Comparison of ENCODE assay signal across 12 cellular contexts in the genomic region with DNA sequence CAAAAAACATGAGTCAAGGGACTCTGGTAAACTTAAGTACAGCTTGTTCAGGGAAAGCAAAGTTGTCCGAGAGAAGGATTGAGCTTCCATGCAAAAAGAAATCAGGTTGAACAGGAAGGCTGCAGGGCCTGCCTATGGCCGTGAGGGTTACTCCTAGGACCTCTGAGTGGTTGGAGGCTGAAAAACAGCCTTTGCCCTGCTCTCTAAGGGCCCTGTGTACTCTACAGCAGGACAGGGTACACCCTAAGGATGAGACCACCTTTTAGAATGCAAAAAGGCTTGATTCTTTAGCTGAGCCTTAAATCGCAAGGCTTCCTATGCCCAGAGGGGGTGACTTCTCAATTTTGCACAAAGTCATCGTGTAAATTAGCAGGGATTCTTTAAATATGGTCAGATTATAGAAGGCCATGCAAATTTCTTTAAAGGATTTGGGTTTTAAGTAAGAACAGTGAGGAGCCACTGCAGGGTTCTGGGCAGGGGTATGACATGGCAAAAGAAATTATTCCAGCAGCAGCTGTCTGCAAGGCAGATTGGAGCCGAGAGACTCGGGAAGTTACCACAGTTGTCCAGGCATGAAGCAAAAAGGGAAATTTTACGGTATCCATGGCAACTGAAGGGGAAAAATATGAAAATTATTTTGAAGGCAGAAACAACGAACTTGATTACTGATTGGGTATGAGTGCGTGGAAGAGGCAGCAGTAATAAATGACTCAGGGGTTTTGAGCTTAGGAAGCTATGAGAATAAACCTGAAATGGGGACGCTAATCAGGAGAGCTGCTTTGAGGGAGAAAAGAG.
DNase-seq lines count a peak whose midpoint lies in the region; ATAC-seq and TF ChIP-seq lines count a peak whose summit lies in the region.
"Had no signal": no experiment of that assay in that cellular context is flagged by ENCODE, and none has a peak within 500 bp of the region (broad histone marks: within the 10 kb centered on the region; RNA-seq: fewer than 3 reads in every experiment).

No MANE protein-coding gene starts in this region.

- H3K27me3 ChIP-seq in heart right ventricle = no peaks in the 10 kb centered on the region

- POLR2A ChIA-PET in WTC11 (lab: Charles Lee) = interaction anchor here (1.1 kb wide), 1 partner anchor 543 kb away, joined by 3 read pairs; no protein-coding TSS in a partner anchor

- CTCF ChIA-PET in activated naive CD4-positive, alpha-beta T cell treated with anti-CD3 and anti-CD28 coated beads for 36 hours (lab: Charles Lee) = interaction anchor here (0.7 to 1.3 kb wide), 6 partner anchors 10 to 546 kb away, joined by 3 to 8 read pairs (median 4); a partner anchor contains a TSS
- CTCF ChIA-PET in WTC11 (lab: Charles Lee) = interaction anchor here (0.5 to 2.7 kb wide), 4 partner anchors 8 to 546 kb away, joined by 3 to 11 read pairs (median 6); no protein-coding TSS in a partner anchor

- H3K9me3 ChIP-seq in heart right ventricle = no peaks in the 10 kb centered on the region

- H3K4me3 ChIP-seq in heart right ventricle = no peak overlapping the region

- H3K27me3 Mint-ChIP-seq in activated naive CD4-positive, alpha-beta T cell treated with anti-CD3 and anti-CD28 coated beads for 36 hours (ENCODE audit: low read depth) = no peaks in the 10 kb centered on the region
- H3K27me3 Mint-ChIP-seq in WTC11 (ENCODE audit: low read depth) = no peaks in the 10 kb centered on the region
- no peaks in the 10 kb centered on the region for H3K27me3 Mint-ChIP-seq in stimulated activated naive CD8-positive, alpha-beta T cell treated with anti-CD3 and anti-CD28 coated beads, Interleukin-15, amount 100 ng/mL, for 72 hours

- no peak for DNase-seq in activated naive CD4-positive, alpha-beta T cell treated with anti-CD3 and anti-CD28 coated beads for 36 hours
- DNase-seq in activated naive CD4-positive, alpha-beta T cell treated with anti-CD3 and anti-CD28 coated beads, Interleukin-2, amount 50 U/mL, for 16 hours = no peak
- no peak for DNase-seq in WTC11 (ENCODE audit: low spot score)
- peak in 1 of 2 donors; percentile 6 for DNase-seq in heart right ventricle
- DNase-seq in stimulated activated naive CD8-positive, alpha-beta T cell treated with anti-CD3 and anti-CD28 coated beads, Interleukin-15, amount 100 ng/mL, for 72 hours = no peak
- DNase-seq in D341Med (ENCODE audit: low spot score) = no peak
- no peak for DNase-seq in SIG-M5 (lab: John Stamatoyannopoulos, UW)
- DNase-seq: GDM1, NCI-H1048, NCI-H526 had no signal

- intact Hi-C loops in activated naive CD4-positive, alpha-beta T cell treated with anti-CD3 and anti-CD28 coated beads for 36 hours (cut with micrococcal nuclease) = loop anchor here (2.0 kb wide), 2 partner anchors 15 to 609 kb away; a partner anchor contains a TSS
- intact Hi-C loops in heart right ventricle (cut with DNase I) = no loop called here

- H3K36me3 ChIP-seq in heart right ventricle = no peaks in the 10 kb centered on the region

- peak overlapping the region in 5 of 10 donors; percentile 14 to 75 (median 22) for H3K27ac ChIP-seq in heart right ventricle
- H3K27ac ChIP-seq: VCaP had no signal

- peaks cover 1% of the 10 kb centered on the region for H3K36me3 Mint-ChIP-seq in activated naive CD4-positive, alpha-beta T cell treated with anti-CD3 and anti-CD28 coated beads for 36 hours (ENCODE audit: low read depth)
- H3K36me3 Mint-ChIP-seq in WTC11 = no peaks in the 10 kb centered on the region

- TF ChIP-seq CTCF in WTC11 (IDR thresholded peaks at IDR 0.05) (no peak), heart right ventricle (IDR thresholded peaks at IDR 0.05) (no peak)

- no peaks in the 10 kb centered on the region for H3K9me3 Mint-ChIP-seq in activated naive CD4-positive, alpha-beta T cell treated with anti-CD3 and anti-CD28 coated beads for 36 hours
- no peaks in the 10 kb centered on the region for H3K9me3 Mint-ChIP-seq in WTC11
- H3K9me3 Mint-ChIP-seq in stimulated activated naive CD8-positive, alpha-beta T cell treated with anti-CD3 and anti-CD28 coated beads, Interleukin-15, amount 100 ng/mL, for 72 hours = peaks cover 0 to 9% of the 10 kb centered on the region in 2 donors

- ATAC-seq in WTC11 = peak; percentile 67
- peak in 6 of 8 donors; percentile 27 to 65 (median 51) for ATAC-seq in heart right ventricle
- ATAC-seq in stimulated activated naive CD8-positive, alpha-beta T cell treated with anti-CD3 and anti-CD28 coated beads, Interleukin-15, amount 100 ng/mL, for 72 hours = no peak
- no peak for ATAC-seq in GM18909 (IDR thresholded peaks at IDR 0.05; ENCODE audit: poor library complexity, unreplicated experiment)

- no peak overlapping the region for H3K4me3 Mint-ChIP-seq in activated naive CD4-positive, alpha-beta T cell treated with anti-CD3 and anti-CD28 coated beads for 36 hours
- H3K4me3 Mint-ChIP-seq in WTC11 = no peak overlapping the region
- peak overlapping the region in 1 of 2 donors; percentile 57 for H3K4me3 Mint-ChIP-seq in stimulated activated naive CD8-positive, alpha-beta T cell treated with anti-CD3 and anti-CD28 coated beads, Interleukin-15, amount 100 ng/mL, for 72 hours

- peak overlapping the region; percentile 50 for H3K27ac Mint-ChIP-seq in activated naive CD4-positive, alpha-beta T cell treated with anti-CD3 and anti-CD28 coated beads for 36 hours
- no peak overlapping the region for H3K27ac Mint-ChIP-seq in WTC11
- H3K27ac Mint-ChIP-seq in stimulated activated naive CD8-positive, alpha-beta T cell treated with anti-CD3 and anti-CD28 coated beads, Interleukin-15, amount 100 ng/mL, for 72 hours = peak overlapping the region; percentile 55 to 87

- peaks cover 0 to 50% (median 9%) of the 10 kb centered on the region in 9 donors for H3K4me1 ChIP-seq in heart right ventricle

- WGBS in heart right ventricle, 2 donors = 74 to 76% methylated on average over 10 of the region's 10 CpGs

- H3K4me1 Mint-ChIP-seq in activated naive CD4-positive, alpha-beta T cell treated with anti-CD3 and anti-CD28 coated beads for 36 hours (ENCODE audit: low read depth) = peaks cover 53% of the 10 kb centered on the region
- peaks cover 10% of the 10 kb centered on the region for H3K4me1 Mint-ChIP-seq in WTC11
- peaks cover 69% of the 10 kb centered on the region for H3K4me1 Mint-ChIP-seq in stimulated activated naive CD8-positive, alpha-beta T cell treated with anti-CD3 and anti-CD28 coated beads, Interleukin-15, amount 100 ng/mL, for 72 hours

TF ChIP-seq in WTC11, 78 proteins besides CTCF, POLR2A, EP300 and RAD21 (continues in another document):
- TF ChIP-seq MXD4 (CRISPR knock-in tag; IDR thresholded peaks at IDR 0.05; ENCODE audit: borderline replicate concordance) = no peak
- TF ChIP-seq, protein P1, sequence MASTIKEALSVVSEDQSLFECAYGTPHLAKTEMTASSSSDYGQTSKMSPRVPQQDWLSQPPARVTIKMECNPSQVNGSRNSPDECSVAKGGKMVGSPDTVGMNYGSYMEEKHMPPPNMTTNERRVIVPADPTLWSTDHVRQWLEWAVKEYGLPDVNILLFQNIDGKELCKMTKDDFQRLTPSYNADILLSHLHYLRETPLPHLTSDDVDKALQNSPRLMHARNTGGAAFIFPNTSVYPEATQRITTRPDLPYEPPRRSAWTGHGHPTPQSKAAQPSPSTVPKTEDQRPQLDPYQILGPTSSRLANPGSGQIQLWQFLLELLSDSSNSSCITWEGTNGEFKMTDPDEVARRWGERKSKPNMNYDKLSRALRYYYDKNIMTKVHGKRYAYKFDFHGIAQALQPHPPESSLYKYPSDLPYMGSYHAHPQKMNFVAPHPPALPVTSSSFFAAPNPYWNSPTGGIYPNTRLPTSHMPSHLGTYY (CRISPR knock-in tag; IDR thresholded peaks at IDR 0.05) = no peak
- TF ChIP-seq, protein P2, sequence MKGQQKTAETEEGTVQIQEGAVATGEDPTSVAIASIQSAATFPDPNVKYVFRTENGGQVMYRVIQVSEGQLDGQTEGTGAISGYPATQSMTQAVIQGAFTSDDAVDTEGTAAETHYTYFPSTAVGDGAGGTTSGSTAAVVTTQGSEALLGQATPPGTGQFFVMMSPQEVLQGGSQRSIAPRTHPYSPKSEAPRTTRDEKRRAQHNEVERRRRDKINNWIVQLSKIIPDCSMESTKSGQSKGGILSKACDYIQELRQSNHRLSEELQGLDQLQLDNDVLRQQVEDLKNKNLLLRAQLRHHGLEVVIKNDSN (CRISPR knock-in tag; IDR thresholded peaks at IDR 0.05) = no peak
- TF ChIP-seq HMGA2 (CRISPR knock-in tag; IDR thresholded peaks at IDR 0.05) = no peak
- no peak for TF ChIP-seq MYBL2 (CRISPR knock-in tag; IDR thresholded peaks at IDR 0.05)
- TF ChIP-seq, protein P3, sequence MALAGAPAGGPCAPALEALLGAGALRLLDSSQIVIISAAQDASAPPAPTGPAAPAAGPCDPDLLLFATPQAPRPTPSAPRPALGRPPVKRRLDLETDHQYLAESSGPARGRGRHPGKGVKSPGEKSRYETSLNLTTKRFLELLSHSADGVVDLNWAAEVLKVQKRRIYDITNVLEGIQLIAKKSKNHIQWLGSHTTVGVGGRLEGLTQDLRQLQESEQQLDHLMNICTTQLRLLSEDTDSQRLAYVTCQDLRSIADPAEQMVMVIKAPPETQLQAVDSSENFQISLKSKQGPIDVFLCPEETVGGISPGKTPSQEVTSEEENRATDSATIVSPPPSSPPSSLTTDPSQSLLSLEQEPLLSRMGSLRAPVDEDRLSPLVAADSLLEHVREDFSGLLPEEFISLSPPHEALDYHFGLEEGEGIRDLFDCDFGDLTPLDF (CRISPR knock-in tag; IDR thresholded peaks at IDR 0.05) = no peak

Comparison
In these comparisons a context has a peak if more than half of its experiments do, and no peak if none do; other contexts are left out.
1. ATAC-seq: peak in WTC11 (single experiment) and heart right ventricle (6 of 8); none in stimulated activated naive CD8-positive, alpha-beta T cell treated with anti-CD3 and anti-CD28 coated beads, Interleukin-15, amount 100 ng/mL, for 72 hours (single experiment) and GM18909 (single experiment).